In genomic region chr4:151117371-151117962, GRCh38 we compare ENCODE assay signal across 9 cellular contexts. TPM values are rescaled to one million over a fixed set of nuclear protein-coding genes. Genes with fewer than 3 reads are reported as not detected.
A peak's percentile ranks its signal among the peaks of the same experiment; 100 is the strongest.
DNase-seq lines count a peak whose midpoint lies in the region; ATAC-seq and TF ChIP-seq lines count a peak whose summit lies in the region.
"Had no signal": no experiment of that assay in that cellular context is flagged by ENCODE, and none has a peak within 500 bp of the region (broad histone marks: within the 10 kb centered on the region; RNA-seq: fewer than 3 reads in every experiment).

No MANE protein-coding gene starts in this region.

- no peak overlapping the region for H3K4me3 ChIP-seq in fibroblast of lung (replicated peaks in 1 of 4; ENCODE audit: control extremely low read depth in 1 of 4, insufficient read depth in 1 of 4, low read depth in 3 of 4, low read length in 4 of 4)
- H3K4me3 ChIP-seq in vagina, result no peak overlapping the region

- H3K36me3 ChIP-seq in fibroblast of lung (ENCODE audit: control insufficient read depth, insufficient read depth, low read length) (peaks cover 1% of the 10 kb centered on the region), vagina (peaks cover 0 to 23% of the 10 kb centered on the region in 2 donors)

- peaks cover 5% of the 10 kb centered on the region for H3K4me1 Mint-ChIP-seq in activated CD8-positive, alpha-beta T cell treated with anti-CD3 and anti-CD28 coated beads for 36 hours (ENCODE audit: low read depth)
- peaks cover 5% of the 10 kb centered on the region for H3K4me1 Mint-ChIP-seq in nephron

- H3K27ac ChIP-seq in fibroblast of lung (ENCODE audit: insufficient read depth, low read length) (no peak overlapping the region), vagina (peak overlapping the region; percentile 9)

- ATAC-seq in GM19438 (IDR thresholded peaks at IDR 0.05; ENCODE audit: low read depth, unreplicated experiment) (peak; percentile 91), HG03432 (IDR thresholded peaks at IDR 0.05; ENCODE audit: unreplicated experiment) (peak; percentile 91)
- peak; percentile 79 for ATAC-seq in activated CD8-positive, alpha-beta T cell treated with anti-CD3 and anti-CD28 coated beads for 36 hours

- H3K27ac Mint-ChIP-seq in activated CD8-positive, alpha-beta T cell treated with anti-CD3 and anti-CD28 coated beads for 36 hours, result no peak overlapping the region
- H3K27ac Mint-ChIP-seq in nephron, result peak overlapping the region; percentile 10 to 43 (median 24)

- H3K36me3 Mint-ChIP-seq in activated CD8-positive, alpha-beta T cell treated with anti-CD3 and anti-CD28 coated beads for 36 hours (ENCODE audit: low read depth), result peaks cover 3% of the 10 kb centered on the region
- H3K36me3 Mint-ChIP-seq in nephron (ENCODE audit: low read depth), result peaks cover 22% of the 10 kb centered on the region

- peak; percentile 74 for TF ChIP-seq CTCF in activated CD8-positive, alpha-beta T cell treated with anti-CD3 and anti-CD28 coated beads for 36 hours (IDR thresholded peaks at IDR 0.05)
- peak; percentile 79 for TF ChIP-seq CTCF in fibroblast of lung (conservative IDR thresholded peaks at IDR 0.05 in 1 of 2, IDR thresholded peaks at IDR 0.05 in 1 of 2; ENCODE audit: low read depth in 1 of 2, low read length in 2 of 2)
- peak; percentile 72 to 85 (median 76) for TF ChIP-seq CTCF in nephron (IDR thresholded peaks at IDR 0.05; ENCODE audit: unreplicated experiment in 3 of 3)
- TF ChIP-seq CTCF in vagina (IDR thresholded peaks at IDR 0.05), result peak; percentile 47 to 62 (median 52)

- H3K27me3 Mint-ChIP-seq in activated CD8-positive, alpha-beta T cell treated with anti-CD3 and anti-CD28 coated beads for 36 hours, result no peaks in the 10 kb centered on the region
- no peaks in the 10 kb centered on the region for H3K27me3 Mint-ChIP-seq in nephron (ENCODE audit: low read depth)
- H3K27me3 Mint-ChIP-seq: central memory CD8-positive, alpha-beta T cell had no signal

- no peaks in the 10 kb centered on the region for H3K9me3 ChIP-seq in fibroblast of lung (ENCODE audit: control insufficient read depth, insufficient read depth, low read depth, low read length)
- no peaks in the 10 kb centered on the region for H3K9me3 ChIP-seq in vagina

- TF ChIP-seq POLR2A in vagina (IDR thresholded peaks at IDR 0.05), result no peak

- H3K4me1 ChIP-seq in fibroblast of lung (ENCODE audit: control insufficient read depth, extremely low read depth, insufficient read depth, low read length) (no peaks in the 10 kb centered on the region), vagina (no peaks in the 10 kb centered on the region)

- no peaks in the 10 kb centered on the region for H4K20me1 ChIP-seq in fibroblast of lung (ENCODE audit: control insufficient read depth, extremely low read depth, insufficient read depth, low read length)

- H3K9ac ChIP-seq in fibroblast of lung (ENCODE audit: insufficient read depth, low read length), result no peak overlapping the region

- DNase-seq in DMS153 treated with DMSO at 0.1 percent for 48 hours (lab: John Stamatoyannopoulos, UW; ENCODE audit: unreplicated experiment), result peak; percentile 52
- DNase-seq in NCI-H510A treated with DMSO at 0.1 percent for 48 hours (lab: John Stamatoyannopoulos, UW), result peak; percentile 73
- peak; percentile 73 for DNase-seq in activated CD8-positive, alpha-beta T cell treated with anti-CD3 and anti-CD28 coated beads for 36 hours
- peak; percentile 58 to 80 for DNase-seq in fibroblast of lung (ENCODE audit: low read depth in 2 of 2)
- no peak for DNase-seq in vagina (ENCODE audit: extremely low spot score in 2 of 2)

- no peak overlapping the region for H2AFZ ChIP-seq in fibroblast of lung (ENCODE audit: low read length)

- no peaks in the 10 kb centered on the region for H3K79me2 ChIP-seq in fibroblast of lung (ENCODE audit: control insufficient read depth, insufficient read depth, low read length)

- H3K4me3 Mint-ChIP-seq in activated CD8-positive, alpha-beta T cell treated with anti-CD3 and anti-CD28 coated beads for 36 hours, result no peak overlapping the region
- H3K4me3 Mint-ChIP-seq in nephron, result no peak overlapping the region
- H3K4me3 Mint-ChIP-seq: central memory CD8-positive, alpha-beta T cell had no signal

- POLR2A ChIA-PET in activated CD8-positive, alpha-beta T cell treated with anti-CD3 and anti-CD28 coated beads for 36 hours (lab: Charles Lee), result interaction anchor here (0.5 to 1.4 kb wide), 4 partner anchors 11 to 819 kb away, joined by 3 to 5 read pairs (median 5); partner anchors contain the start of gene RPS3A

- intact Hi-C loops in activated CD8-positive, alpha-beta T cell treated with anti-CD3 and anti-CD28 coated beads for 36 hours (cut with micrococcal nuclease), result loop anchor here (5.0 kb wide), 1 partner anchor 245 kb away; no protein-coding TSS in a partner anchor
- intact Hi-C loops in vagina (cut with DNase I), result no loop called here

- H3K9me3 Mint-ChIP-seq in activated CD8-positive, alpha-beta T cell treated with anti-CD3 and anti-CD28 coated beads for 36 hours, result no peaks in the 10 kb centered on the region
- no peaks in the 10 kb centered on the region for H3K9me3 Mint-ChIP-seq in nephron
- H3K9me3 Mint-ChIP-seq: central memory CD8-positive, alpha-beta T cell had no signal

- H3K27me3 ChIP-seq in fibroblast of lung (ENCODE audit: control insufficient read depth, insufficient read depth, low read length), result no peaks in the 10 kb centered on the region
- no peaks in the 10 kb centered on the region for H3K27me3 ChIP-seq in vagina

- CTCF ChIA-PET in activated CD8-positive, alpha-beta T cell treated with anti-CD3 and anti-CD28 coated beads for 36 hours (lab: Charles Lee), result interaction anchor here (0.6 to 2.6 kb wide), 24 partner anchors 9 to 1066 kb away, joined by 3 to 23 read pairs (median 3); partner anchors contain the start of genes LRBA and PRSS48

- H3K4me2 ChIP-seq in fibroblast of lung (ENCODE audit: extremely low read depth, insufficient read depth, low read length), result no peak overlapping the region

RNA-seq across cellular contexts. Expression of gene RPS3A, which starts 18.0 kb away (rescaled TPM):
- total RNA-seq in activated CD8-positive, alpha-beta T cell treated with anti-CD3 and anti-CD28 coated beads for 36 hours, result 1,000 to 10,000 TPM; 3,072 to 3,095 TPM
- total RNA-seq in fibroblast of lung, result 1,918 and 2,917 TPM in 2 replicates
- 2,236 and 2,843 TPM in 2 replicates for polyA plus RNA-seq in fibroblast of lung
- polyA plus RNA-seq in fibroblast of lung (2012), result 1,596 and 2,028 TPM in 2 replicates
- polyA minus RNA-seq in fibroblast of lung (ENCODE audit: low replicate concordance), result 126 and 132 TPM in 2 replicates
- total RNA-seq in vagina, result 2,695 TPM

Comparison
In these comparisons a context has a peak if more than half of its experiments do, and no peak if none do; other contexts are left out.
1. DNase-seq: peak in DMS153 treated with DMSO at 0.1 percent for 48 hours (single experiment), NCI-H510A treated with DMSO at 0.1 percent for 48 hours (single experiment), activated CD8-positive, alpha-beta T cell treated with anti-CD3 and anti-CD28 coated beads for 36 hours (single experiment) and fibroblast of lung (2 of 2); none in vagina (0 of 2).
2. Peak in every context shown above with its lines, with median percentiles within 50 percentile points of each other: ATAC-seq and CTCF ChIP-seq.